ENCODE assay signal across 11 cellular contexts in genomic region chr12:572532-572899, GRCh38.
DNase-seq lines count a peak whose midpoint lies in the region; TF ChIP-seq lines count a peak whose summit lies in the region.
"Had no signal": no experiment of that assay in that cellular context is flagged by ENCODE, and none has a peak within 500 bp of the region (broad histone marks: within the 10 kb centered on the region; RNA-seq: fewer than 3 reads in every experiment).

No MANE protein-coding gene starts in this region.

- H3K36me3 ChIP-seq in MG63 (peaks cover 3% of the 10 kb centered on the region; the same call in 1 of the 2 replicates), prostate gland (no peaks in the 10 kb centered on the region), brain microvascular endothelial cell (replicated peaks) (no peaks in the 10 kb centered on the region)

- TF ChIP-seq POLR2A in prostate gland (IDR thresholded peaks at IDR 0.05): no peak

- H3K27me3 ChIP-seq in MG63: no peaks in the 10 kb centered on the region
- H3K27me3 ChIP-seq in prostate gland (replicated peaks; ENCODE audit: insufficient read depth): no peaks in the 10 kb centered on the region
- no peaks in the 10 kb centered on the region for H3K27me3 ChIP-seq in brain microvascular endothelial cell (replicated peaks)

- H3K9me3 Mint-ChIP-seq in immature natural killer cell: no peaks in the 10 kb centered on the region
- H3K9me3 Mint-ChIP-seq: effector memory CD8-positive, alpha-beta T cell had no signal

- WGBS in prostate gland: 95% methylated on average over 3 of the region's 3 CpGs

- DNase-seq in Daoy (ENCODE audit: low read depth) (peak; percentile 44), MG63 (peak; percentile 30), choroid plexus epithelial cell (ENCODE audit: low read depth) (peak; percentile 23), prostate gland (ENCODE audit: low spot score) (no peak), brain microvascular endothelial cell (no peak), immature natural killer cell (no peak), cerebellar cortex (ENCODE audit: low spot score) (no peak), activated gamma-delta T cell treated with Interleukin-2 at 50 U/mL for 16 hours (no peak)
- DNase-seq: DMS153; effector memory CD8-positive, alpha-beta T cell; NCI-H2081 had no signal

- H3K4me3 Mint-ChIP-seq in immature natural killer cell: peak overlapping the region in 1 of 5 donors; percentile 8

- H3K4me1 Mint-ChIP-seq in immature natural killer cell: peaks cover 44 to 46% of the 10 kb centered on the region in 2 donors

- peaks cover 2% of the 10 kb centered on the region for H3K4me1 ChIP-seq in prostate gland (replicated peaks)

- intact Hi-C loops in prostate gland (cut with DNase I): loop anchor here (5.0 to 10.0 kb wide), 3 partner anchors 70 to 1022 kb away; partner anchors contain the start of gene FBXL14

- no peaks in the 10 kb centered on the region for H3K27me3 Mint-ChIP-seq in immature natural killer cell (ENCODE audit: low read depth in 3 of 3)
- H3K27me3 Mint-ChIP-seq: effector memory CD8-positive, alpha-beta T cell had no signal

- peak overlapping the region in 2 of 6 donors; percentile 5 to 58 for H3K27ac Mint-ChIP-seq in immature natural killer cell

- H3K27ac ChIP-seq in prostate gland: peak overlapping the region; percentile 82 to 90
- no peak overlapping the region for H3K27ac ChIP-seq in brain microvascular endothelial cell

- no peaks in the 10 kb centered on the region for H3K36me3 Mint-ChIP-seq in immature natural killer cell

- TF ChIP-seq CTCF in choroid plexus epithelial cell (conservative IDR thresholded peaks at IDR 0.05; ENCODE audit: low read depth, low read length): no peak
- TF ChIP-seq CTCF in prostate gland (IDR thresholded peaks at IDR 0.05): no peak
- TF ChIP-seq CTCF in brain microvascular endothelial cell (IDR thresholded peaks at IDR 0.05; ENCODE audit: low read depth, low read length, missing control alignments): no peak

- peaks cover 5% of the 10 kb centered on the region; the same call in 1 of the 2 replicates for H3K9me3 ChIP-seq in MG63
- H3K9me3 ChIP-seq in prostate gland: no peaks in the 10 kb centered on the region

- in situ Hi-C loops in brain microvascular endothelial cell (cut with HindIII; ENCODE audit: low pct_ligation_motif_present, low sequenced_read_pairs): no loop called here

- H3K4me3 ChIP-seq in MG63 (no peak overlapping the region), choroid plexus epithelial cell (ENCODE audit: low read depth, low read length) (no peak overlapping the region), prostate gland (no peak overlapping the region), brain microvascular endothelial cell (ENCODE audit: low read depth, low read length) (no peak overlapping the region)

Comparison
In these comparisons a context has a peak if more than half of its experiments do, and no peak if none do; other contexts are left out.
1. DNase-seq: peak in Daoy (single experiment), MG63 (single experiment) and choroid plexus epithelial cell (single experiment); none in prostate gland (single experiment), brain microvascular endothelial cell (single experiment), immature natural killer cell (0 of 3), cerebellar cortex (single experiment) and activated gamma-delta T cell treated with Interleukin-2 at 50 U/mL for 16 hours (single experiment).